In the genomic region with DNA sequence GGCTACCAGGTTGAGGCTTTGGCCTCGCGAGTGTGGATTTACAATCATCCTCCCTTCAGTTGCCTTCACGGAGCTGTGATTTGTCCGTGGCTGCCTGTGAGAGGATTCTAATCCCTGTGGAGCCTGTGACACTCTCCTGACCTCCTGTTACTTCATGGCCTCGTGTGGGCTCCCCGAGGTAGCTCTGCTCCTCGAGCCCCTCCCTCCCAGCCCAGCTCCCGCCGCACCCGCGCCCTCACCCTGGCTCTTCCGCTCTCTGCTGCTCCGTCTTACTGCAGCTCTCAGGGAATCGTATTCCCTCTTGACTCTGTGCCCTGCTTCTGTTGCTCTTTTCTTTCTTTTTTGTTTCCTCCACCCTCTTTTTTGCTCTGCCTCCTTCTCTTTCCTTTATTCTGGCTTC, we compare ENCODE assay signal across 25 cellular contexts.
A peak's percentile ranks its signal among the peaks of the same experiment; 100 is the strongest.
DNase-seq lines count a peak whose midpoint lies in the region; ATAC-seq and TF ChIP-seq lines count a peak whose summit lies in the region.
"Had no signal": no experiment of that assay in that cellular context is flagged by ENCODE, and none has a peak within 500 bp of the region (broad histone marks: within the 10 kb centered on the region; RNA-seq: fewer than 3 reads in every experiment).

No MANE protein-coding gene starts in this region.

- no peaks in the 10 kb centered on the region for H3K36me3 Mint-ChIP-seq in glutamatergic neuron (ENCODE audit: unreplicated experiment)
- H3K36me3 Mint-ChIP-seq in osteocyte (ENCODE audit: unreplicated experiment): no peaks in the 10 kb centered on the region
- H3K36me3 Mint-ChIP-seq in activated naive CD8-positive, alpha-beta T cell treated with anti-CD3 and anti-CD28 coated beads, Interleukin-2, amount 50 U/mL, for 24 hours (ENCODE audit: low read depth): no peaks in the 10 kb centered on the region
- H3K36me3 Mint-ChIP-seq: activated naive CD4-positive, alpha-beta T cell treated with anti-CD3 and anti-CD28 coated beads, Interleukin-2, amount 10 ng/mL, durations not matched to agents 7 days and 5 days had no signal

- H3K4me1 Mint-ChIP-seq in glutamatergic neuron (ENCODE audit: low read depth, unreplicated experiment) (peaks cover 2% of the 10 kb centered on the region), osteocyte (ENCODE audit: unreplicated experiment) (peaks cover 7% of the 10 kb centered on the region)
- no peaks in the 10 kb centered on the region for H3K4me1 Mint-ChIP-seq in activated naive CD8-positive, alpha-beta T cell treated with anti-CD3 and anti-CD28 coated beads, Interleukin-2, amount 50 U/mL, for 24 hours
- H3K4me1 Mint-ChIP-seq: activated B cell treated with CpG ODN at 0.5 μM for 24 hours; activated naive CD4-positive, alpha-beta T cell treated with anti-CD3 and anti-CD28 coated beads, Interleukin-2, amount 10 ng/mL, durations not matched to agents 7 days and 5 days had no signal

- H3K9me3 ChIP-seq in ascending aorta: no peaks in the 10 kb centered on the region
- H3K9me3 ChIP-seq: Caco-2, HAP-1 had no signal

- no peak for ATAC-seq in activated naive CD8-positive, alpha-beta T cell treated with anti-CD3 and anti-CD28 coated beads, Interleukin-2, amount 50 U/mL, for 24 hours
- ATAC-seq in HG02840 (IDR thresholded peaks at IDR 0.05; ENCODE audit: low FRiP score, unreplicated experiment): no peak

- H3K27ac Mint-ChIP-seq in glutamatergic neuron (ENCODE audit: unreplicated experiment) (no peak overlapping the region), osteocyte (ENCODE audit: unreplicated experiment) (peak overlapping the region; percentile 48)
- no peak overlapping the region for H3K27ac Mint-ChIP-seq in activated naive CD8-positive, alpha-beta T cell treated with anti-CD3 and anti-CD28 coated beads, Interleukin-2, amount 50 U/mL, for 24 hours
- H3K27ac Mint-ChIP-seq: activated B cell treated with CpG ODN at 0.5 μM for 24 hours; activated naive CD4-positive, alpha-beta T cell treated with anti-CD3 and anti-CD28 coated beads, Interleukin-2, amount 10 ng/mL, durations not matched to agents 7 days and 5 days had no signal

- H3K4me3 Mint-ChIP-seq in glutamatergic neuron (ENCODE audit: unreplicated experiment) (no peak overlapping the region), osteocyte (ENCODE audit: unreplicated experiment) (no peak overlapping the region)
- no peak overlapping the region for H3K4me3 Mint-ChIP-seq in activated naive CD8-positive, alpha-beta T cell treated with anti-CD3 and anti-CD28 coated beads, Interleukin-2, amount 50 U/mL, for 24 hours
- H3K4me3 Mint-ChIP-seq: activated B cell treated with CpG ODN at 0.5 μM for 24 hours; activated naive CD4-positive, alpha-beta T cell treated with anti-CD3 and anti-CD28 coated beads, Interleukin-2, amount 10 ng/mL, durations not matched to agents 7 days and 5 days had no signal

- no peak overlapping the region for H3K27ac ChIP-seq in ascending aorta

- H3K4me1 ChIP-seq in ascending aorta: no peaks in the 10 kb centered on the region
- H3K4me1 ChIP-seq: Caco-2, HAP-1 had no signal

- no peaks in the 10 kb centered on the region for H3K27me3 ChIP-seq in ascending aorta

- TF ChIP-seq CTCF in ascending aorta (IDR thresholded peaks at IDR 0.05): no peak
- no peak for TF ChIP-seq CTCF in glutamatergic neuron (IDR thresholded peaks at IDR 0.05; ENCODE audit: partially characterized antibody, unreplicated experiment)
- no peak for TF ChIP-seq CTCF in osteocyte (IDR thresholded peaks at IDR 0.05)

- H3K36me3 ChIP-seq in ascending aorta: no peaks in the 10 kb centered on the region
- H3K36me3 ChIP-seq: HAP-1 had no signal

- peaks cover 3% of the 10 kb centered on the region for H3K27me3 Mint-ChIP-seq in glutamatergic neuron (ENCODE audit: unreplicated experiment)
- H3K27me3 Mint-ChIP-seq in osteocyte (ENCODE audit: unreplicated experiment): no peaks in the 10 kb centered on the region
- H3K27me3 Mint-ChIP-seq in activated naive CD8-positive, alpha-beta T cell treated with anti-CD3 and anti-CD28 coated beads, Interleukin-2, amount 50 U/mL, for 24 hours: peaks cover 3% of the 10 kb centered on the region
- H3K27me3 Mint-ChIP-seq: activated naive CD4-positive, alpha-beta T cell treated with anti-CD3 and anti-CD28 coated beads, Interleukin-2, amount 10 ng/mL, durations not matched to agents 7 days and 5 days had no signal

- intact Hi-C loops in ascending aorta (cut with DNase I): no loop called here

- DNase-seq in GM03348 (ENCODE audit: low spot score) (peak; percentile 45), ascending aorta (ENCODE audit: low spot score in 2 of 2) (no peak), glutamatergic neuron (peak; percentile 28), osteocyte (ENCODE audit: extremely low spot score, unreplicated experiment) (no peak), 8988T (no peak), NCI-H510A (lab: John Stamatoyannopoulos, UW) (no peak)
- DNase-seq in activated naive CD8-positive, alpha-beta T cell treated with anti-CD3 and anti-CD28 coated beads, Interleukin-2, amount 50 U/mL, for 24 hours: no peak
- DNase-seq: activated B cell treated with CpG ODN at 0.5 μM for 24 hours; activated naive CD4-positive, alpha-beta T cell treated with anti-CD3 and anti-CD28 coated beads, Interleukin-2, amount 10 ng/mL, durations not matched to agents 7 days and 5 days; aorta; C1 segment of cervical spinal cord; Caco-2; DMS79; effector CD8-positive, alpha-beta T cell; erythroblast; IMR-90; NCI-H1105; NCI-H2029; NCI-H345; SHP77; stimulated activated CD4-positive, alpha-beta T cell treated with anti-CD3 and anti-CD28 coated beads, Interleukin-4, amount 100 ng/mL, for 24 hours; stimulated activated naive CD4-positive, alpha-beta T cell; T-helper 9 cell had no signal

- H3K9me3 Mint-ChIP-seq in glutamatergic neuron (ENCODE audit: unreplicated experiment): peaks cover 4% of the 10 kb centered on the region
- H3K9me3 Mint-ChIP-seq in osteocyte (ENCODE audit: unreplicated experiment): no peaks in the 10 kb centered on the region
- H3K9me3 Mint-ChIP-seq in activated naive CD8-positive, alpha-beta T cell treated with anti-CD3 and anti-CD28 coated beads, Interleukin-2, amount 50 U/mL, for 24 hours: no peaks in the 10 kb centered on the region
- H3K9me3 Mint-ChIP-seq: activated B cell treated with CpG ODN at 0.5 μM for 24 hours; activated naive CD4-positive, alpha-beta T cell treated with anti-CD3 and anti-CD28 coated beads, Interleukin-2, amount 10 ng/mL, durations not matched to agents 7 days and 5 days had no signal

- peak overlapping the region; percentile 4 to 21 for H3K4me3 ChIP-seq in ascending aorta
- H3K4me3 ChIP-seq: HAP-1 had no signal

Comparison
In these comparisons a context has a peak if more than half of its experiments do, and no peak if none do; other contexts are left out.
1. DNase-seq: peak in GM03348 (single experiment) and glutamatergic neuron (single experiment); none in ascending aorta (0 of 2), osteocyte (single experiment), 8988T (single experiment), activated naive CD8-positive, alpha-beta T cell treated with anti-CD3 and anti-CD28 coated beads, Interleukin-2, amount 50 U/mL, for 24 hours (single experiment) and NCI-H510A (single experiment).